In the genomic region with DNA sequence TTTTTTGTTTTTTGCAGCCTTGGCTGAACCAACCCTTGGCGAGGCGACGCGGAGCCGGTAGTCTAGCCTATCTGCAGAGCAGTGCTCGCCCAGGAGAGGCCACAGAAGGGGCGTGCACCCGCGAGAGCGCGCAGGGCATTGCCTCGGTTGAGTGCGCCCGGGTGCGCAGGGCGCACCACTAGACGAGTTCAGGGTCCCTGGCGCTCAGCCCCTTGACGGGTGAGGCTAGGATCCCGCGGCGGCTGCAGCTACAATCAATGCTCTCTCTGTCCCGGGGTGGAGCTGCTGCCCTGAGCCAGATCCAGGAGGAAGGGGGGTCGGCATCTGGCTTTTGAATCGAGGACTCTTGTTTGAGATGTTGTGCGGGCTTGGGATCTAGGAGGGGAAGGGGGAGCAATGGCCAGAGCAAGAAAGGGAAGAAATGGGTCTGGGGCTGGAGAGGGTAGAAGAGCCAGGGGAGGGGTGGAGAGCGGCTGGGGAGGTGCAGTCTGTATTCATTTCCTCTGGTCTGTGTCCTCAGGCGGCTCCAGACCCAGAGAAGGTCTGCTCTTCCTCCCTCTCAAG, we compare ENCODE assay signal across 8 cellular contexts. TPM values are rescaled to one million over a fixed set of nuclear protein-coding genes. Genes with fewer than 3 reads are reported as not detected.
A peak's percentile ranks its signal among the peaks of the same experiment; 100 is the strongest.
DNase-seq lines count a peak whose midpoint lies in the region; ATAC-seq, FAIRE-seq and TF ChIP-seq lines count a peak whose summit lies in the region.

No MANE protein-coding gene starts in this region.

- H3K27ac Mint-ChIP-seq in activated naive CD4-positive, alpha-beta T cell treated with anti-CD3 and anti-CD28 coated beads, Interleukin-2, amount 50 U/mL, for 24 hours: no peak overlapping the region
- no peak overlapping the region for H3K27ac Mint-ChIP-seq in activated naive CD8-positive, alpha-beta T cell treated with anti-CD3 and anti-CD28 coated beads for 36 hours

- H3K9me1 ChIP-seq in keratinocyte (ENCODE audit: control insufficient read depth, extremely low read depth, insufficient read depth, low read length): no peaks in the 10 kb centered on the region

- H3K27me3 Mint-ChIP-seq in activated naive CD4-positive, alpha-beta T cell treated with anti-CD3 and anti-CD28 coated beads, Interleukin-2, amount 50 U/mL, for 24 hours: peaks cover 34% of the 10 kb centered on the region
- H3K27me3 Mint-ChIP-seq in activated naive CD8-positive, alpha-beta T cell treated with anti-CD3 and anti-CD28 coated beads for 36 hours: peaks cover 58% of the 10 kb centered on the region

- no peak for FAIRE-seq in keratinocyte (lab: Jason Lieb, UNC)

- H3K9me3 Mint-ChIP-seq in activated naive CD4-positive, alpha-beta T cell treated with anti-CD3 and anti-CD28 coated beads, Interleukin-2, amount 50 U/mL, for 24 hours: no peaks in the 10 kb centered on the region
- no peaks in the 10 kb centered on the region for H3K9me3 Mint-ChIP-seq in activated naive CD8-positive, alpha-beta T cell treated with anti-CD3 and anti-CD28 coated beads for 36 hours

- H3K4me1 ChIP-seq in keratinocyte (ENCODE audit: control insufficient read depth, extremely low read depth, insufficient read depth, low read length): peaks cover 22% of the 10 kb centered on the region

- no peaks in the 10 kb centered on the region for H3K79me2 ChIP-seq in keratinocyte (ENCODE audit: control insufficient read depth, insufficient read depth, low read length)

- no peak for DNase-seq in activated naive CD4-positive, alpha-beta T cell treated with anti-CD3 and anti-CD28 coated beads, Interleukin-2, amount 50 U/mL, for 16 hours
- DNase-seq in activated naive CD8-positive, alpha-beta T cell treated with anti-CD3 and anti-CD28 coated beads for 36 hours: peak; percentile 12
- DNase-seq in keratinocyte (ENCODE audit: low read depth, low spot score) (no peak), substantia nigra (lab: John Stamatoyannopoulos, UW) (peak in 28 of 49 donors; percentile 8 to 73 (median 35))
- no peak for DNase-seq in stimulated activated CD4-positive, alpha-beta T cell treated with anti-CD3 and anti-CD28 coated beads, Interleukin-12 subunit alpha, Interleukin-12 subunit beta, amount 100 ng/mL, for 4 hours

- no peaks in the 10 kb centered on the region for H4K20me1 ChIP-seq in keratinocyte (ENCODE audit: control insufficient read depth, extremely low read depth, insufficient read depth, low read length)

- ATAC-seq in HG03280 (IDR thresholded peaks at IDR 0.05; ENCODE audit: unreplicated experiment) (no peak), HG03439 (IDR thresholded peaks at IDR 0.05; ENCODE audit: unreplicated experiment) (no peak)

- no peaks in the 10 kb centered on the region for H3K36me3 Mint-ChIP-seq in activated naive CD4-positive, alpha-beta T cell treated with anti-CD3 and anti-CD28 coated beads, Interleukin-2, amount 50 U/mL, for 24 hours
- H3K36me3 Mint-ChIP-seq in activated naive CD8-positive, alpha-beta T cell treated with anti-CD3 and anti-CD28 coated beads for 36 hours: no peaks in the 10 kb centered on the region

- no peak overlapping the region for H3K9ac ChIP-seq in keratinocyte (ENCODE audit: control insufficient read depth, extremely low read depth, insufficient read depth, low read length)

- H3K27ac ChIP-seq in keratinocyte (ENCODE audit: control insufficient read depth, insufficient read depth, low read length) (no peak overlapping the region), substantia nigra (ENCODE audit: low read depth, low read length, poor library complexity, severe bottlenecking) (no peak overlapping the region)

- peak overlapping the region; percentile 63 for H3K4me2 ChIP-seq in keratinocyte (ENCODE audit: control insufficient read depth, extremely low read depth, insufficient read depth, low read depth, low read length)

- no peak for TF ChIP-seq CTCF in keratinocyte (optimal IDR thresholded peaks at IDR 0.05 in 1 of 3, IDR thresholded peaks at IDR 0.05 in 1 of 3, conservative IDR thresholded peaks at IDR 0.05 in 1 of 3; ENCODE audit: extremely low read depth in 1 of 3, insufficient read depth in 2 of 3, low read length in 3 of 3)

- dilution Hi-C loops in keratinocyte (cut with MboI; ENCODE audit: extremely low pct_ligation_motif_present, low sequenced_read_pairs): no loop called here

- H3K4me1 Mint-ChIP-seq in activated naive CD4-positive, alpha-beta T cell treated with anti-CD3 and anti-CD28 coated beads, Interleukin-2, amount 50 U/mL, for 24 hours: peaks cover 14% of the 10 kb centered on the region
- H3K4me1 Mint-ChIP-seq in activated naive CD8-positive, alpha-beta T cell treated with anti-CD3 and anti-CD28 coated beads for 36 hours: peaks cover 10% of the 10 kb centered on the region

- H3K4me3 Mint-ChIP-seq in activated naive CD4-positive, alpha-beta T cell treated with anti-CD3 and anti-CD28 coated beads, Interleukin-2, amount 50 U/mL, for 24 hours: peak overlapping the region; percentile 51
- H3K4me3 Mint-ChIP-seq in activated naive CD8-positive, alpha-beta T cell treated with anti-CD3 and anti-CD28 coated beads for 36 hours: peak overlapping the region; percentile 29

- peaks cover 39% of the 10 kb centered on the region for H3K27me3 ChIP-seq in keratinocyte (ENCODE audit: control insufficient read depth, extremely low read depth, insufficient read depth, low read length)

- no peaks in the 10 kb centered on the region for H3K9me3 ChIP-seq in keratinocyte (ENCODE audit: control insufficient read depth, low read depth, low read length)

- H3K36me3 ChIP-seq in keratinocyte (ENCODE audit: control insufficient read depth in 2 of 2, extremely low read depth in 1 of 2, insufficient read depth in 2 of 2, low read length in 2 of 2): no peaks in the 10 kb centered on the region

- H2AFZ ChIP-seq in keratinocyte (ENCODE audit: control insufficient read depth, low read length): no peak overlapping the region

- H3K4me3 ChIP-seq in keratinocyte (ENCODE audit: control insufficient read depth in 2 of 3, extremely low read depth in 1 of 3, insufficient read depth in 2 of 3, low read depth in 1 of 3, low read length in 3 of 3): peak overlapping the region; percentile 5 to 47 (median 13)

RNA-seq across cellular contexts. Expression of gene THY1, which starts 0.9 kb away (rescaled TPM):
- under 1 TPM in 1 of 2 experiments, not detected in 1; 0.30 TPM for total RNA-seq in activated naive CD8-positive, alpha-beta T cell treated with anti-CD3 and anti-CD28 coated beads for 36 hours
- 2.4 to 5.7 TPM (median 5.0 TPM) in 3 replicates for polyA plus RNA-seq in keratinocyte
- polyA plus RNA-seq in keratinocyte (2011; ENCODE audit: low read depth): not detected
- polyA plus RNA-seq in keratinocyte (2011; cell fraction: cytosol; rRNA removed): 2.4 and 2.5 TPM in 2 replicates
- 1.4 and 2.0 TPM in 2 replicates for polyA plus RNA-seq in keratinocyte (2011; cell fraction: nucleus; rRNA removed)
- 0.34 and 3.4 TPM in 2 replicates for polyA plus RNA-seq in keratinocyte (2012; ENCODE audit: low replicate concordance)
- 6.5 to 8.6 TPM (median 8.2 TPM) in 3 replicates for polyA minus RNA-seq in keratinocyte
- not detected for polyA minus RNA-seq in keratinocyte (2011; cell fraction: cytosol; rRNA and poly(A)+ RNA removed)
- 0.95 and 2.2 TPM in 2 replicates for polyA minus RNA-seq in keratinocyte (2011; cell fraction: nucleus; rRNA and poly(A)+ RNA removed)

RNA-seq across cellular contexts. Expression of gene USP2, which starts 40.5 kb away (rescaled TPM):
- total RNA-seq in activated naive CD8-positive, alpha-beta T cell treated with anti-CD3 and anti-CD28 coated beads for 36 hours: 1 to 10 TPM in 1 of 2 experiments, under 1 TPM in 1; 0.82 to 1.4 TPM
- 0.35 to 0.49 TPM (median 0.46 TPM) in 3 replicates for polyA plus RNA-seq in keratinocyte
- 8.9 TPM for polyA plus RNA-seq in keratinocyte (2011; ENCODE audit: low read depth)
- polyA plus RNA-seq in keratinocyte (2011; cell fraction: cytosol; rRNA removed): 0.27 and 0.29 TPM in 2 replicates
- polyA plus RNA-seq in keratinocyte (2011; cell fraction: nucleus; rRNA removed): 0.62 and 0.80 TPM in 2 replicates
- polyA plus RNA-seq in keratinocyte (2012; ENCODE audit: low replicate concordance): 0.44 and 12.1 TPM in 2 replicates
- 0.49 to 1.2 TPM (median 0.79 TPM) in 3 replicates for polyA minus RNA-seq in keratinocyte
- not detected for polyA minus RNA-seq in keratinocyte (2011; cell fraction: cytosol; rRNA and poly(A)+ RNA removed)
- polyA minus RNA-seq in keratinocyte (2011; cell fraction: nucleus; rRNA and poly(A)+ RNA removed): 0.84 and 1.0 TPM in 2 replicates

Comparison
In these comparisons a context has a peak if more than half of its experiments do, and no peak if none do; other contexts are left out.
1. DNase-seq: peak in activated naive CD8-positive, alpha-beta T cell treated with anti-CD3 and anti-CD28 coated beads for 36 hours (single experiment) and substantia nigra (28 of 49); none in activated naive CD4-positive, alpha-beta T cell treated with anti-CD3 and anti-CD28 coated beads, Interleukin-2, amount 50 U/mL, for 16 hours (single experiment), keratinocyte (single experiment) and stimulated activated CD4-positive, alpha-beta T cell treated with anti-CD3 and anti-CD28 coated beads, Interleukin-12 subunit alpha, Interleukin-12 subunit beta, amount 100 ng/mL, for 4 hours (single experiment).